17 cellular contexts compared by ENCODE assay signal in genomic region chr11:120403966-120404365, GRCh38.
DNase-seq lines count a peak whose midpoint lies in the region; ATAC-seq, FAIRE-seq and TF ChIP-seq lines count a peak whose summit lies in the region.
"Had no signal": no experiment of that assay in that cellular context is flagged by ENCODE, and none has a peak within 500 bp of the region (broad histone marks: within the 10 kb centered on the region; RNA-seq: fewer than 3 reads in every experiment).

No MANE protein-coding gene starts in this region.

- no peak for TF ChIP-seq CTCF in D721Med (IDR thresholded peaks at IDR 0.05; ENCODE audit: insufficient read depth, missing control alignments)
- TF ChIP-seq CTCF in WTC11 (IDR thresholded peaks at IDR 0.05) = no peak
- no peak for TF ChIP-seq CTCF in mesothelial cell of epicardium (IDR thresholded peaks at IDR 0.05; ENCODE audit: unreplicated experiment)

- H3K4me3 Mint-ChIP-seq in WTC11 = no peak overlapping the region
- no peak overlapping the region for H3K4me3 Mint-ChIP-seq in mesothelial cell of epicardium

- H3K9ac ChIP-seq in HUES64 (ENCODE audit: low read depth, low read length) = no peak overlapping the region; the same call in 1 of the 2 replicates

- H3K9me3 Mint-ChIP-seq in WTC11 (no peaks in the 10 kb centered on the region), mesothelial cell of epicardium (no peaks in the 10 kb centered on the region)

- H3K4me1 ChIP-seq in HUES64 (ENCODE audit: insufficient read depth, low read length) (peaks cover 45% of the 10 kb centered on the region), mesodermal cell (ENCODE audit: control insufficient read depth, insufficient read depth, low read length, poor library complexity, severe bottlenecking) (peaks cover 20% of the 10 kb centered on the region)

- H3K36me3 ChIP-seq in HUES64 (ENCODE audit: insufficient read depth, low read length) (no peaks in the 10 kb centered on the region), mesodermal cell (ENCODE audit: control insufficient read depth, insufficient read depth, low read length) (peaks cover 3% of the 10 kb centered on the region)

- H3K36me3 Mint-ChIP-seq in WTC11 (no peaks in the 10 kb centered on the region), mesothelial cell of epicardium (no peaks in the 10 kb centered on the region)

- H3K4me3 ChIP-seq in HUES64 (ENCODE audit: low read length) (no peak overlapping the region), mesodermal cell (ENCODE audit: extremely low read depth, insufficient read depth, low read length, poor library complexity, severe bottlenecking) (no peak overlapping the region)

- ATAC-seq in WTC11 = no peak

- POLR2A ChIA-PET in WTC11 (lab: Charles Lee) = interaction anchor here (0.6 kb wide), 1 partner anchor 28 kb away, joined by 3 read pairs; no protein-coding TSS in a partner anchor

- H3K27ac ChIP-seq in HUES64 (ENCODE audit: low read depth, low read length) (peak overlapping the region; percentile 42), mesodermal cell (ENCODE audit: low read depth, low read length, severe bottlenecking) (peak overlapping the region; percentile 6)
- H3K27ac ChIP-seq: C4-2B had no signal

- no peak for DNase-seq in D721Med (ENCODE audit: insufficient read length, low spot score)
- DNase-seq in WTC11 (ENCODE audit: low spot score) = no peak
- no peak for DNase-seq in mesothelial cell of epicardium (ENCODE audit: low spot score in 2 of 2, unreplicated experiment in 2 of 2)
- DNase-seq in NCI-H524 (lab: John Stamatoyannopoulos, UW) = no peak
- DNase-seq in NCI-H1930 (lab: John Stamatoyannopoulos, UW) = no peak
- DNase-seq in stimulated activated CD4-positive, alpha-beta T cell treated with anti-CD3 and anti-CD28 coated beads, Interleukin-15, amount 100 ng/mL, for 24 hours = no peak
- DNase-seq: DMS79 treated with DMSO at 0.1 percent for 48 hours, GF-D8, NCI-H146, NCI-H446 treated with DMSO at 0.1 percent for 48 hours, NCI-H774, SIG-M5 had no signal

- H3K4me1 Mint-ChIP-seq in WTC11 = peaks cover 47% of the 10 kb centered on the region
- peaks cover 34% of the 10 kb centered on the region for H3K4me1 Mint-ChIP-seq in mesothelial cell of epicardium

- peak overlapping the region; percentile 23 for H3K27ac Mint-ChIP-seq in WTC11
- H3K27ac Mint-ChIP-seq in mesothelial cell of epicardium = no peak overlapping the region

- H3K27me3 Mint-ChIP-seq in WTC11 (ENCODE audit: low read depth) (no peaks in the 10 kb centered on the region), mesothelial cell of epicardium (ENCODE audit: low read depth) (no peaks in the 10 kb centered on the region)

- no peaks in the 10 kb centered on the region for H3K9me3 ChIP-seq in HUES64 (ENCODE audit: insufficient read depth, low read depth, low read length)
- no peaks in the 10 kb centered on the region for H3K9me3 ChIP-seq in mesodermal cell (ENCODE audit: control insufficient read depth, low read length)

- no peaks in the 10 kb centered on the region for H3K27me3 ChIP-seq in HUES64 (ENCODE audit: insufficient read depth, low read length)

- peak; percentile 80 for FAIRE-seq in D721Med (lab: Jason Lieb, UNC)
- FAIRE-seq: A204.1, RCC 7860 had no signal

- CTCF ChIA-PET in WTC11 (lab: Charles Lee) = interaction anchor here (0.9 to 1.5 kb wide), 5 partner anchors 12 to 69 kb away, joined by 3 to 7 read pairs (median 3); no protein-coding TSS in a partner anchor

TF ChIP-seq in WTC11, 78 proteins besides CTCF, POLR2A, EP300 and RAD21:
- TF ChIP-seq PRRX2 (CRISPR knock-in tag; IDR thresholded peaks at IDR 0.05) = no peak
- TF ChIP-seq, protein P1, sequence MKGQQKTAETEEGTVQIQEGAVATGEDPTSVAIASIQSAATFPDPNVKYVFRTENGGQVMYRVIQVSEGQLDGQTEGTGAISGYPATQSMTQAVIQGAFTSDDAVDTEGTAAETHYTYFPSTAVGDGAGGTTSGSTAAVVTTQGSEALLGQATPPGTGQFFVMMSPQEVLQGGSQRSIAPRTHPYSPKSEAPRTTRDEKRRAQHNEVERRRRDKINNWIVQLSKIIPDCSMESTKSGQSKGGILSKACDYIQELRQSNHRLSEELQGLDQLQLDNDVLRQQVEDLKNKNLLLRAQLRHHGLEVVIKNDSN (CRISPR knock-in tag; IDR thresholded peaks at IDR 0.05) = no peak
